In the genomic region with DNA sequence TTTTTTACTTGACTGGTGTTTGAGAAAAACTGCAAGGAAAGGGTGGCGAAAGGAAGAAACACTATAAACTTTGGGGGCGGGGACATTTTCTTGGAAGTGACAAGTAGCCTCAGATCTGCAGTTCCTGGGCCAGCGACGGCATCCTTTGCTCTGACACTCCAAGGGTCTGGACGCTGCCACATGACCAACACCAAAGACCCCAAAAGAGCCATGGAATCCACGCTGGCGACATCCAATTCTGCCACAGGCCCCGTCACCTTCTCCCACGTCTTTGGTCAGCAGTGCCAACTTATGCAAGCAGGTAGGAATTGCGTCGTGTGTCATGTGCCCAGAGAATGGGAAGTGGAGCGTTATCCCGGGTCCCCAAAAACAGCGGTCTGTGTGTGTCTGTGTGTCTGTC, we compare ENCODE assay signal across 11 cellular contexts.
DNase-seq lines count a peak whose midpoint lies in the region; ATAC-seq and TF ChIP-seq lines count a peak whose summit lies in the region.
"Had no signal": no experiment of that assay in that cellular context is flagged by ENCODE, and none has a peak within 500 bp of the region (broad histone marks: within the 10 kb centered on the region; RNA-seq: fewer than 3 reads in every experiment).

No MANE protein-coding gene starts in this region.

- H3K27me3 Mint-ChIP-seq in osteocyte (ENCODE audit: unreplicated experiment): peaks cover 26% of the 10 kb centered on the region

- peak overlapping the region; percentile 49 for H3K4me3 Mint-ChIP-seq in osteocyte (ENCODE audit: unreplicated experiment)

- H4K20me1 ChIP-seq in mammary epithelial cell (ENCODE audit: insufficient read depth, low read length): no peaks in the 10 kb centered on the region

- H3K4me1 ChIP-seq in breast epithelium (no peaks in the 10 kb centered on the region), mammary epithelial cell (ENCODE audit: insufficient read depth, low read length) (no peaks in the 10 kb centered on the region), right atrium auricular region (peaks cover 0 to 11% of the 10 kb centered on the region in 2 donors), urinary bladder (ENCODE audit: insufficient read depth) (no peaks in the 10 kb centered on the region)
- H3K4me1 ChIP-seq: SJSA1 had no signal

- dilution Hi-C loops in mammary epithelial cell (cut with HindIII; ENCODE audit: low sequenced_read_pairs): no loop called here

- no TSS peak for BruUV-seq in mammary epithelial cell (replicated peaks; lab: Mats Ljungman, UMichigan)

- H2AFZ ChIP-seq in mammary epithelial cell (ENCODE audit: low read depth, low read length): no peak overlapping the region

- intact Hi-C loops in breast epithelium (cut with DNase I; ENCODE audit: low total_unique reads): no loop called here
- intact Hi-C loops in mammary epithelial cell (cut with micrococcal nuclease): no loop called here

- DNase-seq in breast epithelium (ENCODE audit: low spot score in 2 of 2) (no peak), mammary epithelial cell (no peak), right atrium auricular region (ENCODE audit: low spot score) (no peak), osteocyte (ENCODE audit: extremely low spot score, unreplicated experiment) (no peak), NCI-H1694 (lab: John Stamatoyannopoulos, UW) (no peak)
- DNase-seq: activated CD4-positive, CD25-positive, alpha-beta regulatory T cell treated with anti-CD3 and anti-CD28 coated beads, Interleukin-2, amount 50 U/mL, for 72 hours; naive thymus-derived CD4-positive, alpha-beta T cell had no signal

- no peak overlapping the region for H3K4me2 ChIP-seq in mammary epithelial cell (ENCODE audit: insufficient read depth, low read depth, low read length)

- H3K79me2 ChIP-seq in mammary epithelial cell (ENCODE audit: insufficient read depth, low read length): no peaks in the 10 kb centered on the region

- no peaks in the 10 kb centered on the region for H3K9me3 ChIP-seq in breast epithelium
- H3K9me3 ChIP-seq in mammary epithelial cell (replicated peaks; ENCODE audit: insufficient read depth, low read length): no peaks in the 10 kb centered on the region
- peaks cover 0 to 8% of the 10 kb centered on the region in 2 donors for H3K9me3 ChIP-seq in right atrium auricular region
- H3K9me3 ChIP-seq: SJSA1 had no signal

- H3K27ac ChIP-seq in breast epithelium: peak overlapping the region in 1 of 2 donors; percentile 66
- no peak overlapping the region for H3K27ac ChIP-seq in mammary epithelial cell (ENCODE audit: insufficient read depth, low read depth, low read length)
- no peak overlapping the region for H3K27ac ChIP-seq in right atrium auricular region
- H3K27ac ChIP-seq in urinary bladder (ENCODE audit: low read depth): no peak overlapping the region
- H3K27ac ChIP-seq: SJSA1 had no signal

- TF ChIP-seq CTCF in breast epithelium (IDR thresholded peaks at IDR 0.05) (no peak), mammary epithelial cell (conservative IDR thresholded peaks at IDR 0.05 in 1 of 2, IDR thresholded peaks at IDR 0.05 in 1 of 2; ENCODE audit: extremely low read depth in 1 of 2, insufficient read depth in 1 of 2, low read depth in 1 of 2, low read length in 2 of 2) (no peak), right atrium auricular region (IDR thresholded peaks at IDR 0.05) (no peak), osteocyte (IDR thresholded peaks at IDR 0.05) (no peak)

- H3K9me3 Mint-ChIP-seq in osteocyte (ENCODE audit: unreplicated experiment): peaks cover 6% of the 10 kb centered on the region

- H3K4me1 Mint-ChIP-seq in osteocyte (ENCODE audit: unreplicated experiment): peaks cover 4% of the 10 kb centered on the region

- H3K9ac ChIP-seq in mammary epithelial cell (ENCODE audit: insufficient read depth, low read length): no peak overlapping the region

- TF ChIP-seq POLR2A in breast epithelium (IDR thresholded peaks at IDR 0.05): no peak

- ATAC-seq in GM18861 (IDR thresholded peaks at IDR 0.05; ENCODE audit: unreplicated experiment) (no peak), GM19324 (IDR thresholded peaks at IDR 0.05; ENCODE audit: low FRiP score, unreplicated experiment) (no peak)
- ATAC-seq: naive thymus-derived CD4-positive, alpha-beta T cell had no signal

- H3K4me3 ChIP-seq in breast epithelium: peak overlapping the region; percentile 45 to 78 (median 56)
- H3K4me3 ChIP-seq in mammary epithelial cell (replicated peaks in 1 of 3; ENCODE audit: insufficient read depth in 1 of 3, low read depth in 2 of 3, low read length in 3 of 3): no peak overlapping the region
- peak overlapping the region; percentile 29 to 48 for H3K4me3 ChIP-seq in right atrium auricular region
- peak overlapping the region; percentile 52 for H3K4me3 ChIP-seq in urinary bladder (ENCODE audit: low read depth, low read length)
- H3K4me3 ChIP-seq: SJSA1 had no signal

- CTCF ChIA-PET in mammary epithelial cell (lab: Charles Lee; ENCODE audit: low non-redundant PET): no interaction called here

- H3K27ac Mint-ChIP-seq in osteocyte (ENCODE audit: unreplicated experiment): no peak overlapping the region
- H3K27ac Mint-ChIP-seq: naive thymus-derived CD4-positive, alpha-beta T cell had no signal

- WGBS in mammary epithelial cell (ENCODE audit: low coverage, missing lambda C conversion rate): 28% methylated on average over 13 of the region's 14 CpGs
- WGBS in urinary bladder: 39% methylated on average over 14 of the region's 14 CpGs

- in situ Hi-C loops in mammary epithelial cell (cut with MboI; ENCODE audit: low sequenced_read_pairs in 2 of 2): no loop called here

- H3K36me3 Mint-ChIP-seq in osteocyte (ENCODE audit: unreplicated experiment): no peaks in the 10 kb centered on the region
- H3K36me3 Mint-ChIP-seq: naive thymus-derived CD4-positive, alpha-beta T cell had no signal

- H3K36me3 ChIP-seq in breast epithelium (no peaks in the 10 kb centered on the region), mammary epithelial cell (ENCODE audit: insufficient read depth, low read length) (no peaks in the 10 kb centered on the region), right atrium auricular region (no peaks in the 10 kb centered on the region), urinary bladder (ENCODE audit: insufficient read depth) (no peaks in the 10 kb centered on the region)
- H3K36me3 ChIP-seq: SJSA1 had no signal

- H3K27me3 ChIP-seq in breast epithelium (peaks cover 0 to 10% of the 10 kb centered on the region in 2 donors), mammary epithelial cell (ENCODE audit: insufficient read depth, low read length) (peaks cover 13% of the 10 kb centered on the region), right atrium auricular region (no peaks in the 10 kb centered on the region)

Comparison
In these comparisons a context has a peak if more than half of its experiments do, and no peak if none do; other contexts are left out.
1. H3K4me3 ChIP-seq: peak in breast epithelium (3 of 3), right atrium auricular region (2 of 2) and urinary bladder (single experiment); none in mammary epithelial cell (0 of 3).